In genomic region chr1:155078496-155079209, GRCh38 we compare ENCODE assay signal across 8 cellular contexts. TPM values are rescaled to one million over a fixed set of nuclear protein-coding genes. Genes with fewer than 3 reads are reported as not detected.
DNase-seq lines count a peak whose midpoint lies in the region; ATAC-seq and TF ChIP-seq lines count a peak whose summit lies in the region.

Gene EFNA3, plus strand, starts transcription at chr1:155078837. Its CDS starts 105 bp downstream, at chr1:155078942.

- H3K9me3 ChIP-seq in CD4-positive, CD25-positive, alpha-beta regulatory T cell (ENCODE audit: control insufficient read depth in 2 of 2, low read length in 2 of 2), result no peaks in the 10 kb centered on the region
- no peaks in the 10 kb centered on the region for H3K9me3 ChIP-seq in adipocyte (ENCODE audit: control insufficient read depth, low read length)
- H3K9me3 ChIP-seq in prostate gland, result no peaks in the 10 kb centered on the region

- no peaks in the 10 kb centered on the region for H3K36me3 ChIP-seq in CD4-positive, CD25-positive, alpha-beta regulatory T cell (ENCODE audit: control insufficient read depth, insufficient read depth, low read length)
- H3K36me3 ChIP-seq in adipocyte (ENCODE audit: control insufficient read depth, insufficient read depth, low read length, severe bottlenecking), result no peaks in the 10 kb centered on the region
- H3K36me3 ChIP-seq in prostate gland, result no peaks in the 10 kb centered on the region

- TF ChIP-seq POLR2A in prostate gland (IDR thresholded peaks at IDR 0.05), result peak; percentile 68

- 2% methylated on average over 52 of the region's 59 CpGs for WGBS in prostate gland

- peaks cover 51% of the 10 kb centered on the region for H3K27me3 Mint-ChIP-seq in CD4-positive, CD25-positive, alpha-beta regulatory T cell

- H3K36me3 Mint-ChIP-seq in CD4-positive, CD25-positive, alpha-beta regulatory T cell, result no peaks in the 10 kb centered on the region

- peaks cover 0 to 4% (median 0%) of the 10 kb centered on the region in 7 donors for H3K9me3 Mint-ChIP-seq in CD4-positive, CD25-positive, alpha-beta regulatory T cell

- ATAC-seq in CD4-positive, CD25-positive, alpha-beta regulatory T cell (ENCODE audit: low read depth in 2 of 2), result peak in 1 of 2 donors; percentile 22
- ATAC-seq in HG02642 (IDR thresholded peaks at IDR 0.05; ENCODE audit: poor library complexity, unreplicated experiment), result peak; percentile 34
- ATAC-seq in left ventricle myocardium superior, result peak; percentile 84
- ATAC-seq in GM19452 (IDR thresholded peaks at IDR 0.05; ENCODE audit: unreplicated experiment), result no peak
- no peak for ATAC-seq in HG03571 (IDR thresholded peaks at IDR 0.05; ENCODE audit: unreplicated experiment)

- no peak within 1 kb of the TSS for H3K27ac ChIP-seq in CD4-positive, CD25-positive, alpha-beta regulatory T cell (ENCODE audit: insufficient read depth, low read length, poor library complexity, severe bottlenecking)
- peak within 1 kb of the TSS in 1 of 2 donors; percentile 30 for H3K27ac ChIP-seq in prostate gland

- TF ChIP-seq CTCF in prostate gland (IDR thresholded peaks at IDR 0.05), result no peak

- intact Hi-C loops in left ventricle myocardium superior (cut with micrococcal nuclease), result no loop called here
- intact Hi-C loops in prostate gland (cut with DNase I), result no loop called here

- peak within 1 kb of the TSS; percentile 30 to 84 (median 64) for H3K27ac Mint-ChIP-seq in CD4-positive, CD25-positive, alpha-beta regulatory T cell

- peak; percentile 38 to 49 (median 40) for DNase-seq in CD4-positive, CD25-positive, alpha-beta regulatory T cell
- peak; percentile 51 to 61 for DNase-seq in SHP77 (lab: John Stamatoyannopoulos, UW)
- DNase-seq in adipocyte (ENCODE audit: low read depth), result peak; percentile 91
- peak; percentile 86 for DNase-seq in left ventricle myocardium superior
- DNase-seq in prostate gland (ENCODE audit: low spot score), result peak; percentile 76

- H3K4me1 ChIP-seq in CD4-positive, CD25-positive, alpha-beta regulatory T cell (ENCODE audit: control insufficient read depth, insufficient read depth, low read length, poor library complexity, severe bottlenecking), result peaks cover 51% of the 10 kb centered on the region
- H3K4me1 ChIP-seq in adipocyte (ENCODE audit: control insufficient read depth, insufficient read depth, low read length) (peaks cover 18% of the 10 kb centered on the region), prostate gland (replicated peaks) (peaks cover 45% of the 10 kb centered on the region)

- peak within 1 kb of the TSS; percentile 63 to 88 (median 79) for H3K4me3 Mint-ChIP-seq in CD4-positive, CD25-positive, alpha-beta regulatory T cell

- no peak within 1 kb of the TSS for H3K4me3 ChIP-seq in CD4-positive, CD25-positive, alpha-beta regulatory T cell (ENCODE audit: low read depth, low read length)
- H3K4me3 ChIP-seq in adipocyte (ENCODE audit: low read length), result peak within 1 kb of the TSS; percentile 44
- peak within 1 kb of the TSS; percentile 30 to 44 for H3K4me3 ChIP-seq in prostate gland

- H3K27me3 ChIP-seq in CD4-positive, CD25-positive, alpha-beta regulatory T cell (ENCODE audit: control insufficient read depth, insufficient read depth, low read length), result peaks cover 13% of the 10 kb centered on the region
- H3K27me3 ChIP-seq in adipocyte (replicated peaks; ENCODE audit: control insufficient read depth, insufficient read depth, low read length) (peaks cover 47% of the 10 kb centered on the region), prostate gland (replicated peaks; ENCODE audit: insufficient read depth) (no peaks in the 10 kb centered on the region)

- peak within 1 kb of the TSS; percentile 7 for H3K9ac ChIP-seq in adipocyte (ENCODE audit: low read length)

- H3K4me1 Mint-ChIP-seq in CD4-positive, CD25-positive, alpha-beta regulatory T cell, result peaks cover 0 to 47% (median 20%) of the 10 kb centered on the region in 4 donors

RNA-seq across cellular contexts. Expression of gene EFNA3, which starts in this region (rescaled TPM):
- 0.52 TPM for total RNA-seq in CD4-positive, CD25-positive, alpha-beta regulatory T cell
- polyA plus RNA-seq in CD4-positive, CD25-positive, alpha-beta regulatory T cell, result 1 to 10 TPM in 1 of 4 donors, under 1 TPM in 3; 0.42 to 1.2 (median 0.69) TPM
- total RNA-seq in left ventricle myocardium superior (1.1 TPM), prostate gland (1 to 10 TPM; 5.9 to 8.4 TPM)

Comparison
In these comparisons a context has a peak if more than half of its experiments do, and no peak if none do; other contexts are left out.
1. ATAC-seq: peak in HG02642 (single experiment) and left ventricle myocardium superior (single experiment); none in GM19452 (single experiment) and HG03571 (single experiment).
2. DNase-seq: peak in every context shown above with its lines; median percentile 91 in adipocyte; 86 in left ventricle myocardium superior; 76 in prostate gland; 56 in SHP77; 40 in CD4-positive, CD25-positive, alpha-beta regulatory T cell.